In the genomic region with DNA sequence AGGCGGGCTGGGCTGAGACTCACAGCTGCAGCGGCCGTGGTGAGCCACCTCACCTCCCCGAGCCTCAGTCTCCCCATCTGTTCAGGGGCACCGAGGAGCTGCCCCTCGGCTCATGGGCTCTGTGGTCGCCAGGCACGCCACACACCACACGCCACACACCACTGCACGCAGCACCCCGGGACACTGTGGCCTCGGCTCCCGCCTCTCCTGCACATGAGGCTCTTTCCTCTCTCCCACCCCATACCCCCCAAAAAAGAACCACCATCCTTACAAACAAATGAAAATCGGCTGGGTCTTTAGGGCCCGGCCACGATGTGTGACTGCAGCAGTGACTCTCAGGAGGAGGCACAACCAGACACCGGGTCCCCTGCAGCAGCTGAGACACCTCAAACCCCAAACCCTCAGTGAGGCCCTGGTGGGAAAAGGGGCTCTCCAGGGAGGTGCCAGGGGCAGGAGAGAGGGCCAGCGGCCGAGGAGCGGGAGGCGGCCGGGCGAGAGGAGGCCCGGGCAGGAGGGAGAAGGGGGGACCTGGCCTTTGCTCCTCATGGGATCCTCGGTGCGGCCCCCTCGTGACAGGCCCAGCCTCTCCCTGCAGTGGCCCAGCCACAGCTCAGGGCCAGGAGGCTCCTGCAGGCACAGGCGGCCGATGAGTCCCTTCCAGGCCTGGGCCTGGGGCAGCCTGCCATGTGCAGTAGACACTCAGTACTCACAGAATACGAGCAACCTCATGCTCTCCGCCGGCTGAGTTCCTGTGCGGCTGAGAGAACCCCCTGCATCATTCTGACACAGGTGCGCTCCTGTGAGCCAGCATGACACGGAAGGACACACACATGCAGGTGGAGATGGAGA, we compare ENCODE assay signal across 1 cellular context.
TF ChIP-seq lines count a peak whose summit lies in the region.

No MANE protein-coding gene starts in this region.

TF ChIP-seq in IMR-90, 13 proteins besides CTCF, POLR2A, EP300 and RAD21 (continued from another document):
- TF ChIP-seq NFE2L2 (IDR thresholded peaks at IDR 0.05; ENCODE audit: low read depth, low read length) (no peak), RFX5 (IDR thresholded peaks at IDR 0.05; ENCODE audit: low read depth, low read length) (no peak), CEBPB (IDR thresholded peaks at IDR 0.05; ENCODE audit: low read depth, low read length) (no peak), MXI1 (IDR thresholded peaks at IDR 0.05; ENCODE audit: borderline replicate concordance, low read depth, low read length) (no peak), FOS (IDR thresholded peaks at IDR 0.05; ENCODE audit: low read depth, low read length) (no peak), SMC3 (IDR thresholded peaks at IDR 0.05; ENCODE audit: low read depth, low read length) (no peak)
- TF ChIP-seq, protein P1, sequence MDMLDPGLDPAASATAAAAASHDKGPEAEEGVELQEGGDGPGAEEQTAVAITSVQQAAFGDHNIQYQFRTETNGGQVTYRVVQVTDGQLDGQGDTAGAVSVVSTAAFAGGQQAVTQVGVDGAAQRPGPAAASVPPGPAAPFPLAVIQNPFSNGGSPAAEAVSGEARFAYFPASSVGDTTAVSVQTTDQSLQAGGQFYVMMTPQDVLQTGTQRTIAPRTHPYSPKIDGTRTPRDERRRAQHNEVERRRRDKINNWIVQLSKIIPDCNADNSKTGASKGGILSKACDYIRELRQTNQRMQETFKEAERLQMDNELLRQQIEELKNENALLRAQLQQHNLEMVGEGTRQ (IDR thresholded peaks at IDR 0.05; ENCODE audit: low read depth, low read length), result no peak
- TF ChIP-seq, protein P2, sequence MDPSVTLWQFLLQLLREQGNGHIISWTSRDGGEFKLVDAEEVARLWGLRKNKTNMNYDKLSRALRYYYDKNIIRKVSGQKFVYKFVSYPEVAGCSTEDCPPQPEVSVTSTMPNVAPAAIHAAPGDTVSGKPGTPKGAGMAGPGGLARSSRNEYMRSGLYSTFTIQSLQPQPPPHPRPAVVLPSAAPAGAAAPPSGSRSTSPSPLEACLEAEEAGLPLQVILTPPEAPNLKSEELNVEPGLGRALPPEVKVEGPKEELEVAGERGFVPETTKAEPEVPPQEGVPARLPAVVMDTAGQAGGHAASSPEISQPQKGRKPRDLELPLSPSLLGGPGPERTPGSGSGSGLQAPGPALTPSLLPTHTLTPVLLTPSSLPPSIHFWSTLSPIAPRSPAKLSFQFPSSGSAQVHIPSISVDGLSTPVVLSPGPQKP (IDR thresholded peaks at IDR 0.05; ENCODE audit: borderline replicate concordance, low read depth, low read length), result no peak
